In genomic region chr12:53751336-53752191, GRCh38 we compare ENCODE assay signal across 8 cellular contexts. TPM values are rescaled to one million over a fixed set of nuclear protein-coding genes. Genes with fewer than 3 reads are reported as not detected.
DNase-seq lines count a peak whose midpoint lies in the region; ATAC-seq and TF ChIP-seq lines count a peak whose summit lies in the region.
"Had no signal": no experiment of that assay in that cellular context is flagged by ENCODE, and none has a peak within 500 bp of the region (broad histone marks: within the 10 kb centered on the region; RNA-seq: fewer than 3 reads in every experiment).

Gene CISTR, minus strand, starts transcription at chr12:53751979.

- H3K36me3 ChIP-seq in HUES48 (ENCODE audit: control insufficient read depth, insufficient read depth, low read length), result no peaks in the 10 kb centered on the region
- no peaks in the 10 kb centered on the region for H3K36me3 ChIP-seq in heart left ventricle
- H3K36me3 ChIP-seq in sigmoid colon, result no peaks in the 10 kb centered on the region

- H3K4me3 ChIP-seq in HUES48 (ENCODE audit: low read depth, low read length), result peak within 1 kb of the TSS; percentile 61
- H3K4me3 ChIP-seq in heart left ventricle, result peak within 1 kb of the TSS; percentile 48 to 72 (median 62)
- peak within 1 kb of the TSS; percentile 41 to 59 (median 55) for H3K4me3 ChIP-seq in sigmoid colon

- H3K9me3 Mint-ChIP-seq in activated T-cell treated with anti-CD3 and anti-CD28 coated beads, Interleukin-2, amount 50 U/mL, for 72 hours, result no peaks in the 10 kb centered on the region

- H3K27me3 Mint-ChIP-seq in activated T-cell treated with anti-CD3 and anti-CD28 coated beads, Interleukin-2, amount 50 U/mL, for 72 hours (ENCODE audit: low read depth), result peaks cover 10% of the 10 kb centered on the region

- ATAC-seq in activated T-cell treated with anti-CD3 and anti-CD28 coated beads, Interleukin-2, amount 50 U/mL, for 72 hours (replicated peaks in 1 of 2), result peak; percentile 49 to 54
- peak; percentile 3 to 43 (median 29) for ATAC-seq in heart left ventricle

- peaks cover 98% of the 10 kb centered on the region for H3K27me3 ChIP-seq in HUES48 (ENCODE audit: control insufficient read depth, insufficient read depth, low read length)
- peaks cover 0 to 71% (median 14%) of the 10 kb centered on the region in 9 donors for H3K27me3 ChIP-seq in heart left ventricle
- peaks cover 0 to 30% (median 15%) of the 10 kb centered on the region in 3 donors for H3K27me3 ChIP-seq in sigmoid colon

- H3K4me1 ChIP-seq in HUES48 (ENCODE audit: control insufficient read depth, insufficient read depth, low read length) (peaks cover 32% of the 10 kb centered on the region), heart left ventricle (peaks cover 0 to 33% (median 18%) of the 10 kb centered on the region in 12 donors), sigmoid colon (peaks cover 0 to 59% (median 48%) of the 10 kb centered on the region in 4 donors)

- 2 to 6% (median 3%) methylated on average over 53 to 76 of the region's 76 CpGs for WGBS in heart left ventricle, 4 donors
- 2% methylated on average over 76 of the region's 76 CpGs for WGBS in sigmoid colon, 2 donors

- TF ChIP-seq EP300 in sigmoid colon (IDR thresholded peaks at IDR 0.05), result no peak

- no peak within 1 kb of the TSS for H3K27ac Mint-ChIP-seq in activated T-cell treated with anti-CD3 and anti-CD28 coated beads, Interleukin-2, amount 50 U/mL, for 72 hours

- no peaks in the 10 kb centered on the region for H3K9me3 ChIP-seq in HUES48 (ENCODE audit: control insufficient read depth, insufficient read depth, low read length)
- H3K9me3 ChIP-seq in heart left ventricle, result no peaks in the 10 kb centered on the region
- H3K9me3 ChIP-seq in sigmoid colon, result no peaks in the 10 kb centered on the region

- H3K27ac ChIP-seq in HUES48 (ENCODE audit: low read depth, low read length) (no peak within 1 kb of the TSS), heart left ventricle (peak within 1 kb of the TSS in 11 of 12 donors; percentile 3 to 73 (median 56)), sigmoid colon (peak within 1 kb of the TSS; percentile 57 to 67 (median 62))

- peak; percentile 38 to 42 for DNase-seq in activated T-cell treated with anti-CD3 and anti-CD28 coated beads, Interleukin-2, amount 50 U/mL, for 72 hours
- DNase-seq in heart left ventricle, result peak in 3 of 5 donors; percentile 28 to 54 (median 29)
- DNase-seq in sigmoid colon, result no peak
- DNase-seq in EL, result no peak
- DNase-seq in NCI-H524 (lab: John Stamatoyannopoulos, UW), result no peak

- intact Hi-C loops in heart left ventricle (cut with DNase I), result loop anchor here in 2 of 10 donors (10.0 kb wide), 2 partner anchors 443 to 453 kb away; no protein-coding TSS in a partner anchor
- intact Hi-C loops in sigmoid colon (cut with DNase I), result no loop called here

- H3K4me3 Mint-ChIP-seq in activated T-cell treated with anti-CD3 and anti-CD28 coated beads, Interleukin-2, amount 50 U/mL, for 72 hours, result no peak within 1 kb of the TSS

- no peaks in the 10 kb centered on the region for H3K36me3 Mint-ChIP-seq in activated T-cell treated with anti-CD3 and anti-CD28 coated beads, Interleukin-2, amount 50 U/mL, for 72 hours (ENCODE audit: insufficient read depth in 2 of 2)

- no peak for TF ChIP-seq CTCF in heart left ventricle (IDR thresholded peaks at IDR 0.05)
- TF ChIP-seq CTCF in sigmoid colon (IDR thresholded peaks at IDR 0.05), result no peak

- no peak within 1 kb of the TSS for H3K9ac ChIP-seq in HUES48 (ENCODE audit: low read depth, low read length)

- peaks cover 17% of the 10 kb centered on the region for H3K4me1 Mint-ChIP-seq in activated T-cell treated with anti-CD3 and anti-CD28 coated beads, Interleukin-2, amount 50 U/mL, for 72 hours (ENCODE audit: low read depth)

- TF ChIP-seq POLR2A in GM18526 (IDR thresholded peaks at IDR 0.05; ENCODE audit: extremely low read depth, insufficient read length), result peak; percentile 18
- no peak for TF ChIP-seq POLR2A in heart left ventricle (IDR thresholded peaks at IDR 0.05)
- no peak for TF ChIP-seq POLR2A in sigmoid colon (IDR thresholded peaks at IDR 0.05)

RNA-seq across cellular contexts. Expression of gene CISTR, which starts in this region (rescaled TPM):
- total RNA-seq in activated T-cell treated with anti-CD3 and anti-CD28 coated beads, Interleukin-2, amount 50 U/mL, for 72 hours, result not detected
- 1 to 10 TPM in 7 of 9 donors, under 1 TPM in 1, not detected in 1; 0.68 to 4.4 (median 2.3) TPM for total RNA-seq in heart left ventricle
- 1 to 10 TPM in 1 of 2 donors, under 1 TPM in 1; 0.24 to 2.5 TPM for polyA plus RNA-seq in heart left ventricle
- total RNA-seq in sigmoid colon, result not detected
- not detected for polyA plus RNA-seq in sigmoid colon
- total RNA-seq: activated CD8-positive, alpha-beta memory T cell treated with anti-CD3 and anti-CD28 coated beads for 36 hours had no signal

Comparison
In these comparisons a context has a peak if more than half of its experiments do, and no peak if none do; other contexts are left out.
1. Peak in DNase-seq and ATAC-seq in activated T-cell treated with anti-CD3 and anti-CD28 coated beads, Interleukin-2, amount 50 U/mL, for 72 hours; RNA of the gene not detected or under 1 TPM.
2. DNase-seq: peak in heart left ventricle (3 of 5); none in sigmoid colon (single experiment), EL (single experiment) and NCI-H524 (0 of 2).
3. Peak in every context shown above with its lines, with median percentiles within 50 percentile points of each other: H3K4me3 ChIP-seq.